ENCODE assay signal across 24 cellular contexts in genomic region chr12:58513866-58514265, GRCh38.
DNase-seq lines count a peak whose midpoint lies in the region; ATAC-seq, FAIRE-seq and TF ChIP-seq lines count a peak whose summit lies in the region.
"Had no signal": no experiment of that assay in that cellular context is flagged by ENCODE, and none has a peak within 500 bp of the region (broad histone marks: within the 10 kb centered on the region; RNA-seq: fewer than 3 reads in every experiment).

No MANE protein-coding gene starts in this region.

- TF ChIP-seq POLR2A in H1 (IDR thresholded peaks at IDR 0.05; ENCODE audit: control extremely low read depth in 1 of 2, low read depth in 2 of 2, low read length in 2 of 2): no peak
- TF ChIP-seq POLR2A in GM12892 (IDR thresholded peaks at IDR 0.05; ENCODE audit: low read depth, low read length): no peak

- no peak for TF ChIP-seq RAD21 in H1 (IDR thresholded peaks at IDR 0.05 in 1 of 2, conservative IDR thresholded peaks at IDR 0.05 in 1 of 2; ENCODE audit: low read depth in 2 of 2, low read length in 2 of 2)

- H3K79me2 ChIP-seq in H1 (ENCODE audit: control insufficient read depth in 1 of 2, insufficient read depth in 2 of 2, low read length in 2 of 2): no peaks in the 10 kb centered on the region

- no peaks in the 10 kb centered on the region for H3K79me1 ChIP-seq in H1 (ENCODE audit: low read depth, low read length)

- no peak overlapping the region for H4K8ac ChIP-seq in H1 (ENCODE audit: extremely low read depth, insufficient read depth, low read length)

- TF ChIP-seq CTCF in H1 (IDR thresholded peaks at IDR 0.05; ENCODE audit: control extremely low read depth in 1 of 3, insufficient read depth in 1 of 3, low read depth in 1 of 3, low read length in 3 of 3) (no peak), nephron progenitor cell (IDR thresholded peaks at IDR 0.05) (no peak)

- H2BK15ac ChIP-seq in H1 (ENCODE audit: low read length): no peak overlapping the region

- 86% methylated on average over 3 of the region's 3 CpGs; no CpG with 5 or more reads in 1 of the 2 experiments for WGBS in H1 (ENCODE audit: extremely low coverage in 1 of 2, insufficient coverage in 1 of 2, insufficient read length in 1 of 2, insufficient replicate concordance in 2 of 2, low coverage in 1 of 2, low lambda C conversion rate in 2 of 2, missing lambda C conversion rate in 1 of 2), 2 experiments

- H3K4me3 Mint-ChIP-seq in nephron progenitor cell (no peak overlapping the region), immature natural killer cell (no peak overlapping the region), T-cell (no peak overlapping the region)
- H3K4me3 Mint-ChIP-seq: CD4-positive, alpha-beta memory T cell; GM23338; IgD-negative memory B cell had no signal

- H3K27me3 ChIP-seq in H1 (replicated peaks in 1 of 4; ENCODE audit: control insufficient read depth in 3 of 4, extremely low read depth in 1 of 4, insufficient read depth in 3 of 4, low read length in 3 of 4): no peaks in the 10 kb centered on the region
- H3K27me3 ChIP-seq: Peyer's patch, SJSA1 had no signal

- no peak overlapping the region for H3K4me3 ChIP-seq in H1 (ENCODE audit: extremely low read depth in 1 of 4, insufficient read depth in 2 of 4, low read depth in 3 of 4, low read length in 4 of 4)
- H3K4me3 ChIP-seq: BLaER1 treated with 17β-estradiol and CSF1 and Interleukin-3, amounts not matched to agents 10 nM and 100 nM; GM23338; Peyer's patch; SJSA1 had no signal

- no peak for ATAC-seq in T-cell (replicated peaks in 1 of 4)
- ATAC-seq: GM23338, Right ventricle myocardium inferior had no signal

- H3K18ac ChIP-seq in H1 (ENCODE audit: extremely low read depth, low read length): no peak overlapping the region

- no peak overlapping the region for H2BK120ac ChIP-seq in H1 (replicated peaks; ENCODE audit: low read depth, low read length)

- H3K36me3 Mint-ChIP-seq in nephron progenitor cell (ENCODE audit: low read depth) (peaks cover 27% of the 10 kb centered on the region), immature natural killer cell (peaks cover 0 to 4% (median 0%) of the 10 kb centered on the region in 3 donors), T-cell (no peaks in the 10 kb centered on the region)

- H3K56ac ChIP-seq in H1 (replicated peaks; ENCODE audit: insufficient read length, low read depth, low read length): no peak overlapping the region

- POLR2A ChIA-PET in H1 (lab: Charles Lee; ENCODE audit: partially characterized antibody) (no interaction called here), T-cell (lab: Charles Lee) (no interaction called here)

- no peak overlapping the region for H2AK5ac ChIP-seq in H1 (ENCODE audit: low read depth, low read length)

- no peak overlapping the region for H4K91ac ChIP-seq in H1 (replicated peaks; ENCODE audit: insufficient read length, low read length)

- H3K27ac Mint-ChIP-seq in nephron progenitor cell (peak overlapping the region; percentile 86), immature natural killer cell (no peak overlapping the region), T-cell (no peak overlapping the region)
- H3K27ac Mint-ChIP-seq: CD4-positive, alpha-beta memory T cell; GM23338; IgD-negative memory B cell had no signal

- H4K20me1 ChIP-seq in H1 (replicated peaks in 1 of 2; ENCODE audit: control insufficient read depth in 1 of 2, insufficient read depth in 2 of 2, low read length in 2 of 2): no peaks in the 10 kb centered on the region
- H4K20me1 ChIP-seq: BLaER1 treated with 17β-estradiol and CSF1 and Interleukin-3, amounts not matched to agents 10 nM and 100 nM had no signal

- H2BK12ac ChIP-seq in H1 (ENCODE audit: low read depth, low read length): no peak overlapping the region

- H3K9me3 ChIP-seq in H1 (ENCODE audit: insufficient read depth in 2 of 2, low read depth in 1 of 2, low read length in 1 of 2): peaks cover 8 to 18% of the 10 kb centered on the region in 2 experiments; a peak in 3 of 4 replicates
- H3K9me3 ChIP-seq: SJSA1 had no signal

- H2BK20ac ChIP-seq in H1 (ENCODE audit: low read length): no peak overlapping the region

- no peak overlapping the region for H3K27ac ChIP-seq in H1 (ENCODE audit: low read depth, low read length)
- H3K27ac ChIP-seq: 22Rv1; BLaER1 treated with 17β-estradiol and CSF1 and Interleukin-3, amounts not matched to agents 10 nM and 100 nM; Peyer's patch; SJSA1 had no signal

- TF ChIP-seq EP300 in H1 (IDR thresholded peaks at IDR 0.05; ENCODE audit: borderline replicate concordance in 1 of 2, low read depth in 2 of 2, low read length in 2 of 2): no peak

- FAIRE-seq in H1 (lab: Jason Lieb, UNC) (no peak), GM12892 (lab: Jason Lieb, UNC) (no peak)
- FAIRE-seq: GM12891 had no signal

- H3K23ac ChIP-seq in H1 (ENCODE audit: insufficient read length): no peak overlapping the region

- no peak overlapping the region for H4K5ac ChIP-seq in H1 (ENCODE audit: insufficient read length, low read depth, low read length)

- H3K14ac ChIP-seq in H1 (ENCODE audit: insufficient read length): no peak overlapping the region

- H3K9ac ChIP-seq in H1 (replicated peaks in 1 of 4; ENCODE audit: extremely low read depth in 1 of 4, low read depth in 3 of 4, low read length in 3 of 4): no peak overlapping the region
- H3K9ac ChIP-seq: BLaER1 treated with 17β-estradiol and CSF1 and Interleukin-3, amounts not matched to agents 10 nM and 100 nM had no signal

- H3K27me3 Mint-ChIP-seq in nephron progenitor cell (ENCODE audit: low read depth, poor library complexity): no peaks in the 10 kb centered on the region
- no peaks in the 10 kb centered on the region for H3K27me3 Mint-ChIP-seq in immature natural killer cell (ENCODE audit: low read depth in 3 of 3)
- H3K27me3 Mint-ChIP-seq in T-cell: no peaks in the 10 kb centered on the region
- H3K27me3 Mint-ChIP-seq: IgD-negative memory B cell had no signal

- H3K9me3 Mint-ChIP-seq in nephron progenitor cell (peaks cover 42% of the 10 kb centered on the region), immature natural killer cell (peaks cover 5 to 43% (median 24%) of the 10 kb centered on the region in 6 donors), T-cell (peaks cover 23 to 34% (median 27%) of the 10 kb centered on the region in 3 donors)

- no peaks in the 10 kb centered on the region for H3K36me3 ChIP-seq in H1 (ENCODE audit: control insufficient read depth in 2 of 4, insufficient read depth in 4 of 4, low read length in 3 of 4)
- H3K36me3 ChIP-seq: BLaER1 treated with 17β-estradiol and CSF1 and Interleukin-3, amounts not matched to agents 10 nM and 100 nM; Peyer's patch; SJSA1 had no signal

- H3K4me1 Mint-ChIP-seq in nephron progenitor cell (peaks cover 16% of the 10 kb centered on the region), immature natural killer cell (no peaks in the 10 kb centered on the region), T-cell (no peaks in the 10 kb centered on the region)
- H3K4me1 Mint-ChIP-seq: CD4-positive, alpha-beta memory T cell; IgD-negative memory B cell had no signal

- no peak overlapping the region for H3K4ac ChIP-seq in H1 (replicated peaks; ENCODE audit: insufficient read length, low read depth, low read length)

- H3K4me2 ChIP-seq in H1 (ENCODE audit: insufficient read depth in 1 of 2, low read depth in 2 of 2, low read length in 2 of 2): no peak overlapping the region
- H3K4me2 ChIP-seq: BLaER1 treated with 17β-estradiol and CSF1 and Interleukin-3, amounts not matched to agents 10 nM and 100 nM; GM23338 had no signal

- H3K4me1 ChIP-seq in H1 (replicated peaks in 1 of 4; ENCODE audit: control insufficient read depth in 3 of 4, insufficient read depth in 4 of 4, low read length in 3 of 4): no peaks in the 10 kb centered on the region
- H3K4me1 ChIP-seq: Peyer's patch, SJSA1 had no signal

- no peak overlapping the region for H2BK5ac ChIP-seq in H1 (ENCODE audit: low read depth, low read length)

- CTCF ChIA-PET in H1 (lab: Charles Lee; ENCODE audit: partially characterized antibody) (no interaction called here), T-cell (lab: Charles Lee) (no interaction called here)

- DNase-seq in NCI-H82 (lab: John Stamatoyannopoulos, UW) (peak; percentile 28), NCI-H82 treated with DMSO at 0.1 percent for 48 hours (lab: John Stamatoyannopoulos, UW; ENCODE audit: unreplicated experiment) (no peak), H1 (ENCODE audit: low read depth in 1 of 2, low spot score in 2 of 2) (no peak), nephron progenitor cell (no peak), immature natural killer cell (no peak), T-cell (no peak), NCI-H524 (lab: John Stamatoyannopoulos, UW) (no peak), GM12892 (ENCODE audit: insufficient read length) (no peak)
- DNase-seq: Caco-2; CD4-positive, alpha-beta memory T cell; DMS 273 treated with DMSO at 0.1 percent for 48 hours; DND-41; NCI-H1105; NCI-H2029 treated with DMSO at 0.1 percent for 48 hours; NCI-H2171 treated with DMSO at 0.1 percent for 48 hours; NCI-H446; Peyer's patch had no signal

- 0 out of 2 replicates have a peak overlapping the region, but pooled peaks have one; percentile 11 for H2AFZ ChIP-seq in H1 (ENCODE audit: low read length)
- H2AFZ ChIP-seq: GM23338 had no signal

- H3K23me2 ChIP-seq in H1 (ENCODE audit: low read depth, low read length): no peaks in the 10 kb centered on the region

TF ChIP-seq in H1, 55 proteins besides CTCF, POLR2A, EP300 and RAD21:
- no peak for TF ChIP-seq TAF7 (optimal IDR thresholded peaks at IDR 0.05; ENCODE audit: borderline replicate concordance, low read depth, low read length)
- no peak for TF ChIP-seq SUZ12 (IDR thresholded peaks at IDR 0.05; ENCODE audit: low read length)
- no peak for TF ChIP-seq E2F6 (IDR thresholded peaks at IDR 0.05)
- TF ChIP-seq EZH2 (IDR thresholded peaks at IDR 0.05; ENCODE audit: low read depth, low read length, severe bottlenecking): no peak
- no peak for TF ChIP-seq TAF1 (IDR thresholded peaks at IDR 0.05; ENCODE audit: low read depth, low read length)
- TF ChIP-seq SP1 (IDR thresholded peaks at IDR 0.05; ENCODE audit: low read depth, low read length): no peak
- TF ChIP-seq SAP30 (IDR thresholded peaks at IDR 0.05; ENCODE audit: insufficient read depth, insufficient replicate concordance, low read length): no peak
- no peak for TF ChIP-seq CBX5 (IDR thresholded peaks at IDR 0.05; ENCODE audit: low read depth, low read length)
